Comparison of ENCODE assay signal across 21 cellular contexts in the genomic region with DNA sequence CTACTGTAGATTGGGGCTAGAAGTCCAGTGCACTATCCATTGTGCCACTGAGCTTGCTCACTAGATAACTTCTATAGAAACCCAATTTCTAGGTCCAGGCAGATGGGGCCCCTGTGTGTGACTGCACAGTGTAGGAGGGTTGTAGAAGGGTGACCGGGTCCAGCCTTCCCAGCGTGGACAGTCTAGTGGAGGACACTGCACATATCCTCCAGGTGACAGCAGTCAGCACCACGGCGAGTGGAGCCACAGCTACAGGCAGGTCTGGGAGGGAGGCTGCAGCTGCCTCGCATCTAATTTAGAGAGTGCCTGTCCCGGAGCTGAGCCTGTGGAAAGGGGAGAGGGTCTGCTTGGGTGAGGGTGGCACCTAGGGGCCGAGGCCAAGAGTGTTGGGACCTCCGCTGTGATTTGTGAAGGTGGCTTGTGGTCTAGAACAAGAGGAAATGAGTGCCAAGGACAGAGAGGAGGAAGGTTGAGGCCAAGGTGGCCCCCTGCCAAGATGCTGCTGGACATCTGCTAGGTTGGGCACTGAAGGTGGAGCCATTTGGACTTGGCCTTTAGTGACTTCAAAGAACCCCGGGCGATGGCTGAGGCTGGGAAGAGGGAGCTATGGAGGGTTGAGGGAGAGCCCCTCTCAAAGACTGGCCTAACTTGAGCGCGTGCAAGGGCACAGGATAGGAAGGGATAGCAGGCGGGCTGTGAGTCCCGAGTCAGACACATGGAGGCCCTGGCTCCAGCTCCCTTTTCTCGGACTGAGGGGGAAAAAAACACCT. TPM values are rescaled to one million over a fixed set of nuclear protein-coding genes. Genes with fewer than 3 reads are reported as not detected.
DNase-seq lines count a peak whose midpoint lies in the region; ATAC-seq and TF ChIP-seq lines count a peak whose summit lies in the region.
"Had no signal": no experiment of that assay in that cellular context is flagged by ENCODE, and none has a peak within 500 bp of the region (broad histone marks: within the 10 kb centered on the region; RNA-seq: fewer than 3 reads in every experiment).

No MANE protein-coding gene starts in this region.

- TF ChIP-seq POLR2A in gastroesophageal sphincter (IDR thresholded peaks at IDR 0.05): no peak

- DNase-seq in Right ventricle myocardium inferior (ENCODE audit: missing footprints): peak; percentile 58
- no peak for DNase-seq in Right ventricle myocardium superior
- DNase-seq in central memory CD8-positive, alpha-beta T cell (ENCODE audit: low spot score in 2 of 2): no peak
- DNase-seq in mesenteric fat pad (ENCODE audit: low spot score): peak; percentile 51
- no peak for DNase-seq in NCI-H1105 treated with DMSO at 0.1 percent for 48 hours (lab: John Stamatoyannopoulos, UW)
- no peak for DNase-seq in NCI-H1436 (lab: John Stamatoyannopoulos, UW)
- DNase-seq: activated naive CD4-positive, alpha-beta T cell; activated T-cell treated with anti-CD3 and anti-CD28 coated beads for 4 hours; GF-D8; glutamatergic neuron; KBM-7; left ventricle myocardium inferior; NCI-H1694; NCI-H2227 treated with DMSO at 0.1 percent for 48 hours; NCI-H774; SIG-M5; stimulated activated CD4-positive, alpha-beta T cell treated with anti-CD3 and anti-CD28 coated beads, Interleukin-4, amount 100 ng/mL, for 4 hours had no signal

- H3K9me3 ChIP-seq in gastroesophageal sphincter: no peaks in the 10 kb centered on the region
- H3K9me3 ChIP-seq: left ventricle myocardium inferior, neutrophil had no signal

- H3K27me3 Mint-ChIP-seq in central memory CD8-positive, alpha-beta T cell: no peaks in the 10 kb centered on the region

- H3K4me1 Mint-ChIP-seq in central memory CD8-positive, alpha-beta T cell: no peaks in the 10 kb centered on the region

- 79 to 89% methylated on average over 8 to 9 of the region's 15 CpGs for WGBS in gastroesophageal sphincter (ENCODE audit: low coverage in 1 of 2), 2 donors

- no peak overlapping the region for H3K4me3 Mint-ChIP-seq in central memory CD8-positive, alpha-beta T cell

- H3K27me3 ChIP-seq in gastroesophageal sphincter: no peaks in the 10 kb centered on the region
- H3K27me3 ChIP-seq: neutrophil had no signal

- H3K36me3 ChIP-seq in gastroesophageal sphincter: peaks cover 0 to 66% of the 10 kb centered on the region in 2 donors

- no peaks in the 10 kb centered on the region for H3K4me1 ChIP-seq in gastroesophageal sphincter
- H3K4me1 ChIP-seq: left ventricle myocardium inferior had no signal

- ATAC-seq in Right ventricle myocardium inferior: peak; percentile 8
- no peak for ATAC-seq in Right ventricle myocardium superior (ENCODE audit: poor library complexity)
- ATAC-seq in central memory CD8-positive, alpha-beta T cell (replicated peaks; ENCODE audit: extremely low read depth, poor library complexity, severe bottlenecking): no peak
- no peak for ATAC-seq in HG03095 (IDR thresholded peaks at IDR 0.05; ENCODE audit: unreplicated experiment)
- no peak for ATAC-seq in gastroesophageal sphincter
- ATAC-seq: GM12878 had no signal

- H3K27ac ChIP-seq in gastroesophageal sphincter: no peak overlapping the region
- H3K27ac ChIP-seq: left ventricle myocardium inferior had no signal

- H3K4me3 ChIP-seq in gastroesophageal sphincter: no peak overlapping the region
- H3K4me3 ChIP-seq: GM12878, left ventricle myocardium inferior had no signal

- no peak for TF ChIP-seq EP300 in gastroesophageal sphincter (IDR thresholded peaks at IDR 0.05)

- no peaks in the 10 kb centered on the region for H3K9me3 Mint-ChIP-seq in central memory CD8-positive, alpha-beta T cell

- peaks cover 22% of the 10 kb centered on the region for H3K36me3 Mint-ChIP-seq in central memory CD8-positive, alpha-beta T cell (ENCODE audit: insufficient read depth)

- intact Hi-C loops in Right ventricle myocardium inferior (cut with DNase I): no loop called here
- intact Hi-C loops in Right ventricle myocardium superior (cut with DNase I): no loop called here

- TF ChIP-seq CTCF in gastroesophageal sphincter (IDR thresholded peaks at IDR 0.05): no peak

- peak overlapping the region; percentile 35 for H3K27ac Mint-ChIP-seq in central memory CD8-positive, alpha-beta T cell (ENCODE audit: low read depth)

RNA-seq across cellular contexts. Expression of gene TRAF3, which starts 46.0 kb away (rescaled TPM):
- total RNA-seq in Right ventricle myocardium inferior (11.3 TPM), Right ventricle myocardium superior (9.8 TPM), mesenteric fat pad (33.3 TPM), gastroesophageal sphincter (10 to 100 TPM; 10.9 to 29.0 (median 18.7) TPM)

Comparison
In these comparisons a context has a peak if more than half of its experiments do, and no peak if none do; other contexts are left out.
1. DNase-seq: peak in Right ventricle myocardium inferior (single experiment) and mesenteric fat pad (single experiment); none in Right ventricle myocardium superior (single experiment), central memory CD8-positive, alpha-beta T cell (0 of 2), NCI-H1105 treated with DMSO at 0.1 percent for 48 hours (single experiment) and NCI-H1436 (single experiment).